Comparison of ENCODE assay signal across 8 cellular contexts in genomic region chr11:121467965-121468364, GRCh38. TPM values are rescaled to one million over a fixed set of nuclear protein-coding genes. Genes with fewer than 3 reads are reported as not detected.
DNase-seq lines count a peak whose midpoint lies in the region; ATAC-seq and TF ChIP-seq lines count a peak whose summit lies in the region.

No MANE protein-coding gene starts in this region.

- intact Hi-C loops in testis (cut with DNase I; ENCODE audit: low total_unique reads) (no loop called here), adrenal gland (cut with DNase I) (no loop called here)

- TF ChIP-seq CTCF in lung (IDR thresholded peaks at IDR 0.05; ENCODE audit: control extremely low read depth, extremely low read depth): no peak
- no peak for TF ChIP-seq CTCF in testis (IDR thresholded peaks at IDR 0.05)
- TF ChIP-seq CTCF in adrenal gland (IDR thresholded peaks at IDR 0.05): no peak

- H3K9me3 ChIP-seq in lung (ENCODE audit: control insufficient read depth in 2 of 2, insufficient read depth in 1 of 2, low read length in 1 of 2) (no peaks in the 10 kb centered on the region), testis (no peaks in the 10 kb centered on the region), adrenal gland (replicated peaks in 1 of 3) (no peaks in the 10 kb centered on the region)

- ATAC-seq in HG03469 (IDR thresholded peaks at IDR 0.05; ENCODE audit: unreplicated experiment) (peak; percentile 51), lung (ENCODE audit: insufficient read depth, low FRiP score) (no peak)

- peaks cover 8 to 15% of the 10 kb centered on the region in 2 donors for H3K4me1 ChIP-seq in lung (ENCODE audit: control insufficient read depth in 2 of 2, insufficient read depth in 2 of 2, low read length in 2 of 2)
- peaks cover 36% of the 10 kb centered on the region for H3K4me1 ChIP-seq in testis
- peaks cover 0 to 35% of the 10 kb centered on the region in 2 donors for H3K4me1 ChIP-seq in adrenal gland (replicated peaks in 1 of 2)

- 33 to 42% methylated on average over 10 of the region's 10 CpGs for WGBS in lung, 2 donors
- 60 to 66% methylated on average over 10 of the region's 10 CpGs for WGBS in testis, 2 donors
- WGBS in adrenal gland, 4 donors: 52 to 68% (median 56%) methylated on average over 10 of the region's 10 CpGs

- H3K27ac ChIP-seq in lung (ENCODE audit: low read depth in 1 of 2, low read length in 1 of 2): no peak overlapping the region
- H3K27ac ChIP-seq in testis: no peak overlapping the region
- no peak overlapping the region for H3K27ac ChIP-seq in adrenal gland

- no peaks in the 10 kb centered on the region for H3K36me3 ChIP-seq in lung (ENCODE audit: control insufficient read depth in 2 of 2, insufficient read depth in 2 of 2, low read length in 2 of 2)
- no peaks in the 10 kb centered on the region for H3K36me3 ChIP-seq in testis (ENCODE audit: low read depth, missing control alignments)
- H3K36me3 ChIP-seq in adrenal gland (replicated peaks in 1 of 2): no peaks in the 10 kb centered on the region

- TF ChIP-seq POLR2A in testis (IDR thresholded peaks at IDR 0.05) (no peak), adrenal gland (IDR thresholded peaks at IDR 0.05) (no peak)

- H3K4me3 ChIP-seq in lung: no peak overlapping the region
- H3K4me3 ChIP-seq in testis: no peak overlapping the region
- H3K4me3 ChIP-seq in adrenal gland: no peak overlapping the region

- H3K27me3 ChIP-seq in lung (ENCODE audit: control insufficient read depth, insufficient read depth): no peaks in the 10 kb centered on the region
- no peaks in the 10 kb centered on the region for H3K27me3 ChIP-seq in testis
- H3K27me3 ChIP-seq in adrenal gland: no peaks in the 10 kb centered on the region

- DNase-seq in NCI-H82 (lab: John Stamatoyannopoulos, UW): peak; percentile 5
- DNase-seq in NCI-H82 treated with DMSO at 0.1 percent for 48 hours (lab: John Stamatoyannopoulos, UW; ENCODE audit: unreplicated experiment): no peak
- peak; percentile 80 for DNase-seq in activated CD8-positive, alpha-beta memory T cell treated with anti-CD3 and anti-CD28 coated beads, Interleukin-2, amount 50 U/mL, for 4 hours
- DNase-seq in lung (ENCODE audit: low spot score): peak; percentile 53
- peak; percentile 27 for DNase-seq in testis
- no peak for DNase-seq in globus pallidus (ENCODE audit: low spot score)
- DNase-seq in adrenal gland: no peak

RNA-seq across cellular contexts. Expression of gene SORL1, which starts 15.9 kb away (rescaled TPM):
- total RNA-seq in lung (10 to 100 TPM; 61.7 to 67.0 TPM), testis (10 to 100 TPM; 21.8 to 30.0 TPM), adrenal gland (10 to 100 TPM in 5 of 8 donors, 1 to 10 TPM in 3; 5.2 to 28.6 (median 12.1) TPM)
- polyA plus RNA-seq in lung (10 to 100 TPM in 1 of 2 donors, 1 to 10 TPM in 1; 1.9 to 36.6 TPM), testis (ENCODE audit: insufficient read depth, low read depth, low replicate concordance) (14.7 TPM), adrenal gland (1 to 10 TPM; 1.0 to 4.9 (median 2.3) TPM)

Comparison
In these comparisons a context has a peak if more than half of its experiments do, and no peak if none do; other contexts are left out.
1. DNase-seq: peak in NCI-H82 (single experiment), activated CD8-positive, alpha-beta memory T cell treated with anti-CD3 and anti-CD28 coated beads, Interleukin-2, amount 50 U/mL, for 4 hours (single experiment), lung (single experiment) and testis (single experiment); none in NCI-H82 treated with DMSO at 0.1 percent for 48 hours (single experiment), globus pallidus (single experiment) and adrenal gland (0 of 7).